Comparison of ENCODE assay signal across 19 cellular contexts in genomic region chr2:144886847-144887246, GRCh38.
A peak's percentile ranks its signal among the peaks of the same experiment; 100 is the strongest.
DNase-seq lines count a peak whose midpoint lies in the region; ATAC-seq, FAIRE-seq and TF ChIP-seq lines count a peak whose summit lies in the region.
"Had no signal": no experiment of that assay in that cellular context is flagged by ENCODE, and none has a peak within 500 bp of the region (broad histone marks: within the 10 kb centered on the region; RNA-seq: fewer than 3 reads in every experiment).

No MANE protein-coding gene starts in this region.

- no TSS peak for BruUV-seq in K562 (replicated peaks; lab: Mats Ljungman, UMichigan)

- no peaks in the 10 kb centered on the region for H3K9me1 ChIP-seq in K562 (ENCODE audit: control insufficient read depth, insufficient read depth, low read length)

- no peaks in the 10 kb centered on the region for H3K36me3 ChIP-seq in K562 (ENCODE audit: control insufficient read depth, insufficient read depth, low read length)
- H3K36me3 ChIP-seq: cardiac muscle cell had no signal

- H4K20me1 ChIP-seq in K562 (replicated peaks; ENCODE audit: control insufficient read depth, insufficient read depth, low read length): no peaks in the 10 kb centered on the region

- no peaks in the 10 kb centered on the region for H3K9me3 ChIP-seq in K562 (replicated peaks; ENCODE audit: control insufficient read depth, insufficient read depth, low read depth, low read length)

- H3K79me2 ChIP-seq in K562 (ENCODE audit: control insufficient read depth, insufficient read depth, low read length): no peaks in the 10 kb centered on the region

- ATAC-seq in K562 (no peak), left cardiac atrium (peak; percentile 92 to 98)
- ATAC-seq: stimulated activated effector memory CD8-positive, alpha-beta T cell treated with anti-CD3 and anti-CD28 coated beads, Interleukin-12 subunit alpha, Interleukin-12 subunit beta, amount 100 ng/mL, for 72 hours had no signal

- CTCF ChIA-PET in K562 (lab: Yijun Ruan, JAX; ENCODE audit: low intra/inter-chr PET ratio): interaction anchor here (0.6 kb wide), 1 partner anchor 1077 kb away, joined by 3 read pairs; no protein-coding TSS in a partner anchor

- FAIRE-seq in K562 (lab: Jason Lieb, UNC) (no peak), frontal cortex (lab: Jason Lieb, UNC) (no peak)
- FAIRE-seq: keratinocyte had no signal

- H3K4me2 ChIP-seq in K562 (ENCODE audit: insufficient read depth, low read length): no peak overlapping the region

- intact Hi-C loops in K562 (cut with micrococcal nuclease): no loop called here
- intact Hi-C loops in left cardiac atrium (cut with DNase I): loop anchor here in 1 of 2 donors (10.0 kb wide), 1 partner anchor 362 kb away; the partner anchor contains the start of gene ZEB2

- POLR2A ChIA-PET in K562 (lab: Yijun Ruan, JAX): no interaction called here

- peak overlapping the region; percentile 25; the same call in 1 of the 2 replicates for H2AFZ ChIP-seq in K562 (ENCODE audit: low read depth, low read length)

- no peaks in the 10 kb centered on the region for H3K27me3 ChIP-seq in K562 (ENCODE audit: control insufficient read depth in 2 of 2, insufficient read depth in 2 of 2, low read length in 2 of 2)
- H3K27me3 ChIP-seq: cardiac muscle cell had no signal

- WGBS in K562 (ENCODE audit: insufficient coverage, low coverage, missing lambda C conversion rate): 56% methylated on average over 3 of the region's 3 CpGs

- in situ Hi-C loops in K562 (cut with MboI): no loop called here

- TF ChIP-seq EP300 in K562 (IDR thresholded peaks at IDR 0.05; ENCODE audit: low read length): no peak

- no peak overlapping the region for H3K27ac ChIP-seq in K562 (ENCODE audit: extremely low read depth, low read depth, low read length)
- H3K27ac ChIP-seq: cardiac muscle cell had no signal

- no peak overlapping the region for H3K9ac ChIP-seq in K562 (ENCODE audit: insufficient read depth in 1 of 2, low read depth in 2 of 2, low read length in 2 of 2)

- no peak for TF ChIP-seq CTCF in AG10803 (conservative IDR thresholded peaks at IDR 0.05; ENCODE audit: low read length)
- TF ChIP-seq CTCF in K562 (IDR thresholded peaks at IDR 0.05 in 2 of 3, conservative IDR thresholded peaks at IDR 0.05 in 1 of 3; ENCODE audit: insufficient read depth in 2 of 3, low read depth in 1 of 3, low read length in 3 of 3): no peak

- H3K4me1 ChIP-seq in K562 (replicated peaks in 1 of 2; ENCODE audit: control insufficient read depth in 2 of 2, insufficient read depth in 2 of 2, low read length in 2 of 2): peaks cover 0 to 16% of the 10 kb centered on the region in 2 experiments; a peak in 2 of 5 replicates

- TF ChIP-seq RAD21 in K562 (CRISPR knock-in tag; conservative IDR thresholded peaks at IDR 0.05 in 1 of 2, IDR thresholded peaks at IDR 0.05 in 1 of 2): no peak

- peak; percentile 58 for DNase-seq in AG10803 (ENCODE audit: low read depth)
- no peak for DNase-seq in K562 (ENCODE audit: extremely low read depth in 1 of 4, low spot score in 3 of 4)
- peak; percentile 68 for DNase-seq in left cardiac atrium
- peak; percentile 52 for DNase-seq in pons (ENCODE audit: low spot score)
- no peak for DNase-seq in NCI-H524 treated with DMSO at 0.1 percent for 48 hours (lab: John Stamatoyannopoulos, UW)
- no peak for DNase-seq in activated CD4-positive, alpha-beta T cell treated with anti-CD3 and anti-CD28 coated beads for 1 hour
- no peak for DNase-seq in frontal cortex (ENCODE audit: low spot score in 2 of 2)
- no peak for DNase-seq in ecto neural progenitor cell (ENCODE audit: low spot score)
- DNase-seq: activated CD4-positive, alpha-beta T cell treated with anti-CD3 and anti-CD28 coated beads, Interleukin-2, amount 50 U/mL, for 1 hour; activated naive CD4-positive, alpha-beta T cell treated with anti-CD3 and anti-CD28 coated beads, Interleukin-2, amount 50 U/mL, for 16 hours; activated T-cell treated with anti-CD3 and anti-CD28 coated beads for 4 hours; CD4-positive, alpha-beta memory T cell; DND-41; MM.1S; NCI-H187 treated with DMSO at 0.1 percent for 48 hours; NCI-H748 treated with DMSO at 0.1 percent for 48 hours had no signal

- H3K4me3 ChIP-seq in AG10803 (ENCODE audit: low read length) (no peak overlapping the region), K562 (no peak overlapping the region)
- H3K4me3 ChIP-seq: cardiac muscle cell had no signal

- no peak for TF ChIP-seq POLR2A in K562 (conservative IDR thresholded peaks at IDR 0.05)

TF ChIP-seq in K562, 482 proteins besides CTCF, POLR2A, EP300 and RAD21:
- TF ChIP-seq TRIM25 (IDR thresholded peaks at IDR 0.05; ENCODE audit: borderline replicate concordance): no peak
- no peak for TF ChIP-seq TAF9B (IDR thresholded peaks at IDR 0.05; ENCODE audit: partially characterized antibody)
- no peak for TF ChIP-seq TFE3 (CRISPR knock-in tag; IDR thresholded peaks at IDR 0.05)
- TF ChIP-seq ZNF280B (CRISPR knock-in tag; IDR thresholded peaks at IDR 0.05): no peak
TF ChIP-seq in K562: peak in this region for 0.

Comparison
In these comparisons a context has a peak if more than half of its experiments do, and no peak if none do; other contexts are left out.
1. DNase-seq: peak in AG10803 (single experiment), left cardiac atrium (single experiment) and pons (single experiment); none in K562 (0 of 4), NCI-H524 treated with DMSO at 0.1 percent for 48 hours (single experiment), activated CD4-positive, alpha-beta T cell treated with anti-CD3 and anti-CD28 coated beads for 1 hour (single experiment), frontal cortex (0 of 2) and ecto neural progenitor cell (single experiment).